8 cellular contexts compared by ENCODE assay signal in the genomic region with DNA sequence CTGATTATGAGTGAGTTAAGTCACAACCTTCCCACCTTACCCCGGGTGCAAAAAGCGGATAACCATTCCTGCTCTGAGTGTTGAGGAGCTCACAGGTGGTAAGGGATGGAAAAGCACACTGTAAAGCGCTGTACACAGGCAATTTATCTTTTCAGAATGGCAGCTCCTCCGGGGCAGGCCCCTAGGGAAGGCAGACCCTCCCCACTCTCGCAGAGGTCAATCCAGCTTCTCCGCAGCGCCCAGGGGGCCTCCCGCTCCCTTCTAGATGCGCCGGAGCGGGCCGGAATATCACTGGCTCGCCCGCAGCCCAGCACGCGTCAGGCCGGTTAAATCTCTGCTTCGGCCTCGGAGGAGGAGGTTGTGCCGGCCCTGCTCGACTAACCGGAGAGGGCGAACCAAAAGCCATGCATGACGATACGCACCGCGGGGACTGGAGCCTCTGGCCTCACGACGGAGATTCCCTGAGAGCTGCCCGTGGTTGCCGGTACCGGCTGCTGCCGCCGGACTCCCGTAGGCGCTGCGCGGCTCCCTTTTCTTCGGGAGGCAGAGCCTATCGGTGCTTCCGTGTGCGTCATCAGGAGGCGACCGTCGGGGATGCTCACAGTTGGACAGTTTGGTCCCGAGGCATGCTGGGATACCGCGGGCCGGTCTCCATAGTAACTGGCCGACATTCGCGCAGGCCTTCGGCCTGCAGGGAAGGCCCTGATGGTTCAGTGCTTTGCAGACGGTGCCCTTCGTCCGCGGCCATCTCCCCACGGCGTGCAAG.
DNase-seq lines count a peak whose midpoint lies in the region; ATAC-seq and FAIRE-seq lines count a peak whose summit lies in the region.

Gene BRMS1 (minus strand): TSS at position 555 of the 766 bp plus-strand sequence. CDS start 2,870 bp downstream, outside the sequence.

- ATAC-seq in GM19023 (IDR thresholded peaks at IDR 0.05; ENCODE audit: unreplicated experiment) (peak; percentile 60), HG03280 (IDR thresholded peaks at IDR 0.05; ENCODE audit: unreplicated experiment) (peak; percentile 72)

- DNase-seq in AG08396 (ENCODE audit: low spot score) = peak; percentile 94
- DNase-seq in NCI-H446 (lab: John Stamatoyannopoulos, UW) = peak; percentile 93 to 96
- peak; percentile 92 for DNase-seq in activated CD4-positive, CD25-positive, alpha-beta regulatory T cell treated with anti-CD3 and anti-CD28 coated beads, Interleukin-2, amount 50 U/mL, for 16 hours (ENCODE audit: low read depth, low spot score)
- DNase-seq in central memory CD4-positive, alpha-beta T cell = peak; percentile 93
- peak; percentile 90 to 97 for DNase-seq in stimulated activated CD4-positive, alpha-beta T cell treated with anti-CD3 and anti-CD28 coated beads, Interleukin-12 subunit alpha, Interleukin-12 subunit beta, amount 100 ng/mL, for 24 hours (ENCODE audit: low read depth in 2 of 2)

- FAIRE-seq in islet of Langerhans (lab: Jason Lieb, UNC) = peak; percentile 43

Comparison
In these comparisons a context has a peak if more than half of its experiments do, and no peak if none do; other contexts are left out.
1. Peak in every context shown above with its lines: DNase-seq and ATAC-seq.